2 cellular contexts compared by ENCODE assay signal in the genomic region with DNA sequence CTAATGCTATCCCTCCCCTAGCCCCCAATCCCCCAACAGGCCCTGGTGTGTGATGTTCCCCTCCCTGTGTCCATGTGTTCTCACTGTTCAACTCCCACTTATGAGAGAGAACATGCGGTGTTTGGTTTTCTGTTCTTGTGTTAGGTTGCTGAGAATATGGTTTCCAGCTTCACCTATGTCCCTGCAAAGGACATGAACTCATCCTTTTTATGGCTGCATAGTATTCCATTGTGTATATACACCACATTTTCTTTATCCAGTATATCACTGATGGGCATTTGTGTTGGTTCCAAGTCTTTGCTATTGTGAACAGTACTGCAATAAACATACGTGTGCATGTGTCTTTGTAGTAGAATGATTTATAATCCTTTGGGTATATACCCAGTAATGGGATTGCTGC. TPM values are rescaled to one million over a fixed set of nuclear protein-coding genes. Genes with fewer than 3 reads are reported as not detected.
DNase-seq lines count a peak whose midpoint lies in the region; ATAC-seq, FAIRE-seq and TF ChIP-seq lines count a peak whose summit lies in the region.
"Not testable (repeated sequence)": the region's sequence is repeated elsewhere in the genome, so short reads cannot be mapped to it uniquely, and the experiment has no call there.

No MANE protein-coding gene starts in this region.

- TF ChIP-seq RAD21 in K562 (CRISPR knock-in tag; conservative IDR thresholded peaks at IDR 0.05 in 1 of 2, IDR thresholded peaks at IDR 0.05 in 1 of 2), result not testable (repeated sequence)

- not testable (repeated sequence) for H3K27ac ChIP-seq in HEK293 (ENCODE audit: extremely low read depth, low read depth, low read length); K562 (ENCODE audit: extremely low read depth, low read depth, low read length)

- CTCF ChIA-PET in HEK293 (lab: Yijun Ruan, JAX); K562 (lab: Yijun Ruan, JAX; ENCODE audit: low intra/inter-chr PET ratio): not testable (repeated sequence)

- not testable (repeated sequence) for H3K36me3 ChIP-seq in HEK293 (ENCODE audit: control insufficient read depth in 2 of 2, insufficient read depth in 1 of 2, low read length in 2 of 2); K562 (ENCODE audit: control insufficient read depth, insufficient read depth, low read length)

- not testable (repeated sequence) for TF ChIP-seq CTCF in HEK293 (tag by site-specific recombination; IDR thresholded peaks at IDR 0.05); K562 (IDR thresholded peaks at IDR 0.05 in 2 of 3, conservative IDR thresholded peaks at IDR 0.05 in 1 of 3; ENCODE audit: insufficient read depth in 2 of 3, low read depth in 1 of 3, low read length in 3 of 3)

- not testable (repeated sequence) for H3K9me1 ChIP-seq in K562 (ENCODE audit: control insufficient read depth, insufficient read depth, low read length)

- H3K4me1 ChIP-seq in HEK293 (ENCODE audit: control insufficient read depth, insufficient read depth, low read length), result not testable (repeated sequence)
- peaks cover 3 to 11% of the 10 kb centered on the region in 2 experiments; a peak in 3 of 5 replicates for H3K4me1 ChIP-seq in K562 (replicated peaks in 1 of 2; ENCODE audit: control insufficient read depth in 2 of 2, insufficient read depth in 2 of 2, low read length in 2 of 2)

- not testable (repeated sequence) for DNase-seq in K562 (ENCODE audit: extremely low read depth in 1 of 4, low spot score in 3 of 4)

- not testable (repeated sequence) for H3K27me3 ChIP-seq in K562 (ENCODE audit: control insufficient read depth in 2 of 2, insufficient read depth in 2 of 2, low read length in 2 of 2)

- in situ Hi-C loops in K562 (cut with MboI), result not testable (repeated sequence)

- not testable (repeated sequence) for ATAC-seq in K562

- H3K79me2 ChIP-seq in K562 (ENCODE audit: control insufficient read depth, insufficient read depth, low read length), result not testable (repeated sequence)

- WGBS in K562 (ENCODE audit: insufficient coverage, low coverage, missing lambda C conversion rate), result 11% methylated on average over 2 of the region's 2 CpGs

- not testable (repeated sequence) for TF ChIP-seq EP300 in K562 (IDR thresholded peaks at IDR 0.05; ENCODE audit: low read length)

- H3K4me3 ChIP-seq in HEK293 (ENCODE audit: low read depth, low read length); K562: not testable (repeated sequence)

- not testable (repeated sequence) for H3K4me2 ChIP-seq in K562 (ENCODE audit: insufficient read depth, low read length)

- H2AFZ ChIP-seq in K562 (ENCODE audit: low read depth, low read length), result not testable (repeated sequence)

- FAIRE-seq in K562 (lab: Jason Lieb, UNC), result not testable (repeated sequence)

- H3K9ac ChIP-seq in K562 (ENCODE audit: insufficient read depth in 1 of 2, low read depth in 2 of 2, low read length in 2 of 2), result not testable (repeated sequence)

- TF ChIP-seq POLR2A in K562 (conservative IDR thresholded peaks at IDR 0.05), result not testable (repeated sequence)

- intact Hi-C loops in K562 (cut with micrococcal nuclease), result not testable (repeated sequence)

- POLR2A ChIA-PET in HEK293 (lab: Yijun Ruan, JAX); K562 (lab: Yijun Ruan, JAX): not testable (repeated sequence)

- not testable (repeated sequence) for H4K20me1 ChIP-seq in K562 (replicated peaks; ENCODE audit: control insufficient read depth, insufficient read depth, low read length)

- H3K9me3 ChIP-seq in HEK293 (ENCODE audit: control insufficient read depth, insufficient read depth, low read depth, low read length); K562 (replicated peaks; ENCODE audit: control insufficient read depth, insufficient read depth, low read depth, low read length): not testable (repeated sequence)

- BruUV-seq in K562 (replicated peaks; lab: Mats Ljungman, UMichigan), result not testable (repeated sequence)

TF ChIP-seq in HEK293, 187 proteins besides CTCF, POLR2A, EP300 and RAD21:
- TF ChIP-seq ZNF146 (tag by site-specific recombination; IDR thresholded peaks at IDR 0.05), result peak; percentile 99

TF ChIP-seq in K562, 482 proteins besides CTCF, POLR2A, EP300 and RAD21:
- TF ChIP-seq ZNF146 (CRISPR knock-in tag; IDR thresholded peaks at IDR 0.05; ENCODE audit: unreplicated experiment), result peak; percentile 75

RNA-seq across cellular contexts. Expression of a gene that starts 41.1 kb away (rescaled TPM):
- total RNA-seq in K562 (2011; cell fraction: chromatin; rRNA removed; ENCODE audit: low replicate concordance), result 57.9 and 74.0 TPM in 2 replicates
- 39.0 and 43.6 TPM in 2 replicates for total RNA-seq in K562 (2011; cell fraction: nucleolus; rRNA removed)
- 48.0 and 70.5 TPM in 2 replicates for total RNA-seq in K562 (2011; cell fraction: nucleoplasm; rRNA removed)
- total RNA-seq in K562 (2014; rRNA removed), result 59.9 and 68.1 TPM in 2 replicates
- 35.1 and 43.5 TPM in 2 replicates for total RNA-seq in K562 (2014; rRNA removed; fragmentation: Illumina TruSeq; extraction: Trizol)
- 57.0 and 59.3 TPM in 2 replicates for total RNA-seq in K562 (2015; rRNA removed; fragmentation: Illumina TruSeq; extraction: Trizol)
- 48.0 and 52.7 TPM in 2 replicates for total RNA-seq in K562 (2021)
- 85.7 and 87.0 TPM in 2 replicates for polyA plus RNA-seq in K562 (2011; rRNA removed)
- 87.3 and 99.4 TPM in 2 replicates for polyA plus RNA-seq in K562 (2011; cell fraction: cytosol; rRNA removed)
- 127 and 129 TPM in 2 replicates for polyA plus RNA-seq in K562 (2011; cell fraction: nucleus; rRNA removed)
- polyA plus RNA-seq in K562 (2012), result 72.9 and 73.8 TPM in 2 replicates
- 49.8 and 56.3 TPM in 2 replicates for polyA plus RNA-seq in K562 (2014; fragmentation: Illumina TruSeq; extraction: Trizol)
- 10 to 100 TPM; 37.2 to 70.9 TPM for polyA plus RNA-seq in K562 (2014; fragmentation: Nextera tagmentation; extraction: Ambion mirVana)
- polyA plus RNA-seq in K562 (2014; rRNA removed), result 69.6 and 73.7 TPM in 2 replicates
- 48.8 and 62.4 TPM in 2 replicates for polyA minus RNA-seq in K562 (2011; rRNA and poly(A)+ RNA removed)
- polyA minus RNA-seq in K562 (2011; cell fraction: cytosol; rRNA and poly(A)+ RNA removed), result 23.8 and 28.9 TPM in 2 replicates
- 30.3 and 39.5 TPM in 2 replicates for polyA minus RNA-seq in K562 (2011; cell fraction: nucleus; rRNA and poly(A)+ RNA removed)
